In genomic region chr2:8000861-8001260, GRCh38 we compare ENCODE assay signal across 13 cellular contexts.
DNase-seq lines count a peak whose midpoint lies in the region; ATAC-seq and TF ChIP-seq lines count a peak whose summit lies in the region.
"Had no signal": no experiment of that assay in that cellular context is flagged by ENCODE, and none has a peak within 500 bp of the region (broad histone marks: within the 10 kb centered on the region; RNA-seq: fewer than 3 reads in every experiment).

No MANE protein-coding gene starts in this region.

- no peak overlapping the region for H3K4me3 ChIP-seq in NB4 (ENCODE audit: low read depth, low read length)
- no peak overlapping the region for H3K4me3 ChIP-seq in epithelial cell of esophagus (ENCODE audit: low read length)
- no peak overlapping the region for H3K4me3 ChIP-seq in left lung
- no peak overlapping the region for H3K4me3 ChIP-seq in spleen
- H3K4me3 ChIP-seq: coronary artery had no signal

- no peaks in the 10 kb centered on the region for H3K36me3 ChIP-seq in left lung
- H3K36me3 ChIP-seq in spleen: no peaks in the 10 kb centered on the region

- TF ChIP-seq CTCF in 22Rv1 (IDR thresholded peaks at IDR 0.05) (peak; percentile 36; the same call in 1 of the 2 replicates), NB4 (IDR thresholded peaks at IDR 0.05; ENCODE audit: low read depth, low read length) (peak; percentile 26), epithelial cell of esophagus (IDR thresholded peaks at IDR 0.05; ENCODE audit: insufficient read depth, low read depth, low read length, missing control alignments) (peak; percentile 4), left lung (IDR thresholded peaks at IDR 0.05) (no peak), spleen (IDR thresholded peaks at IDR 0.05 in 8 of 11, conservative IDR thresholded peaks at IDR 0.05 in 3 of 11) (peak in 3 of 11 experiments; percentile 15 to 20 (median 15))

- DNase-seq in EL: peak; percentile 2
- DNase-seq in NB4 (ENCODE audit: low read depth): peak; percentile 34
- no peak for DNase-seq in epithelial cell of esophagus (ENCODE audit: low read depth)
- DNase-seq in NCI-H146 treated with DMSO at 0.1 percent for 48 hours (lab: John Stamatoyannopoulos, UW; ENCODE audit: unreplicated experiment): no peak
- DNase-seq in left lung: no peak
- no peak for DNase-seq in spleen
- DNase-seq in stimulated activated CD8-positive, alpha-beta memory T cell treated with anti-CD3 and anti-CD28 coated beads, Interleukin-4, amount 100 ng/mL, for 48 hours: no peak
- DNase-seq: activated CD8-positive, alpha-beta memory T cell treated with anti-CD3 and anti-CD28 coated beads for 24 hours; NCI-H2081; stimulated activated naive B cell treated with anti-CD40 and anti-IgM and Interleukin-4, amounts not matched to agents 10 μg/mL and 1 μg/mL and 100 μg/mL, for 72 hours; T1000 had no signal

- no peak for ATAC-seq in left lung
- ATAC-seq: stimulated activated naive B cell treated with anti-CD40 and anti-IgM and Interleukin-4, amounts not matched to agents 10 μg/mL and 1 μg/mL and 100 μg/mL, for 72 hours had no signal

- H3K27ac ChIP-seq in 22Rv1 (no peak overlapping the region), left lung (no peak overlapping the region), spleen (no peak overlapping the region)
- H3K27ac ChIP-seq: coronary artery had no signal

- TF ChIP-seq POLR2A in NB4 (IDR thresholded peaks at IDR 0.05; ENCODE audit: extremely low read depth, insufficient read length): no peak
- TF ChIP-seq POLR2A in spleen (IDR thresholded peaks at IDR 0.05): no peak

- H3K27me3 ChIP-seq in left lung (no peaks in the 10 kb centered on the region), spleen (replicated peaks in 1 of 7) (no peaks in the 10 kb centered on the region)

- H3K9me3 ChIP-seq in left lung (no peaks in the 10 kb centered on the region), spleen (no peaks in the 10 kb centered on the region)

- peaks cover 0 to 6% of the 10 kb centered on the region in 2 donors for H3K4me1 ChIP-seq in left lung
- H3K4me1 ChIP-seq in spleen: peaks cover 0 to 6% (median 2%) of the 10 kb centered on the region in 6 donors

- intact Hi-C loops in left lung (cut with DNase I): no loop called here
- intact Hi-C loops in spleen (cut with DNase I; ENCODE audit: low total_unique reads): no loop called here

- 88 to 100% (median 91%) methylated on average over 1 of the region's 1 CpG for WGBS in spleen, 5 donors

Comparison
In these comparisons a context has a peak if more than half of its experiments do, and no peak if none do; other contexts are left out.
1. CTCF ChIP-seq: peak in 22Rv1 (single experiment), NB4 (single experiment) and epithelial cell of esophagus (single experiment); none in left lung (0 of 2).
2. DNase-seq: peak in EL (single experiment) and NB4 (single experiment); none in epithelial cell of esophagus (single experiment), NCI-H146 treated with DMSO at 0.1 percent for 48 hours (single experiment), left lung (0 of 2), spleen (single experiment) and stimulated activated CD8-positive, alpha-beta memory T cell treated with anti-CD3 and anti-CD28 coated beads, Interleukin-4, amount 100 ng/mL, for 48 hours (single experiment).